Comparison of ENCODE assay signal across 1 cellular context in the genomic region with DNA sequence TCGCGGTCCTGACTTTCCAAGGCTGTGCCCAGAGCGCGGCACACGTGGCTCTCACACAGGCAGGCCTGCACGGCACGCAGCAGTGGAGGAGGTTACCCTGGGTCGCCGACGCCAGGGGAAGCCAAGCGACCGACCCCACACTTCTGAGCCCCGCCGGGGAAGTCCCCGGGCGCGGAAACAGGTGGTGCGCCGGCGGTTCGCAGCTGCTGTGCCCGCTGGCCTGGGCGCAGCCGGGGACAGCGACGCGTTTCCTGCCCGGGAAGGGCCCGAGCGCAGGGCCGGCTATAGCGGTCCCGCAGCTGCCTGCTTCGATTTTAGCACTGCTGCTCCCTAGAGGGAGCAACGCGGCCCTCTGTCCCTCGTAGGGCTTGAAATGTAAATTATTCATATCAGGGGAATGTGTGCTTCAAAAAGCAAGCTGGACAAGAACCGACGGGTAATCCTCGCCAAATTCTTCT.
TF ChIP-seq lines count a peak whose summit lies in the region.

No MANE protein-coding gene starts in this region.

TF ChIP-seq in GM12878, 131 proteins besides CTCF, POLR2A, EP300 and RAD21 (continued from another document):
- TF ChIP-seq, protein P1, sequence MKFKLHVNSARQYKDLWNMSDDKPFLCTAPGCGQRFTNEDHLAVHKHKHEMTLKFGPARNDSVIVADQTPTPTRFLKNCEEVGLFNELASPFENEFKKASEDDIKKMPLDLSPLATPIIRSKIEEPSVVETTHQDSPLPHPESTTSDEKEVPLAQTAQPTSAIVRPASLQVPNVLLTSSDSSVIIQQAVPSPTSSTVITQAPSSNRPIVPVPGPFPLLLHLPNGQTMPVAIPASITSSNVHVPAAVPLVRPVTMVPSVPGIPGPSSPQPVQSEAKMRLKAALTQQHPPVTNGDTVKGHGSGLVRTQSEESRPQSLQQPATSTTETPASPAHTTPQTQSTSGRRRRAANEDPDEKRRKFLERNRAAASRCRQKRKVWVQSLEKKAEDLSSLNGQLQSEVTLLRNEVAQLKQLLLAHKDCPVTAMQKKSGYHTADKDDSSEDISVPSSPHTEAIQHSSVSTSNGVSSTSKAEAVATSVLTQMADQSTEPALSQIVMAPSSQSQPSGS (IDR thresholded peaks at IDR 0.05; ENCODE audit: low read length) = 0 out of 2 replicates have a peak, but pooled peaks have one; percentile 29
- TF ChIP-seq GABPA (IDR thresholded peaks at IDR 0.05; ENCODE audit: low read depth) (peak; percentile 35; the same call in 1 of the 2 replicates), ZNF24 (IDR thresholded peaks at IDR 0.05) (peak; percentile 53; the same call in 1 of the 2 replicates), PAX5 (IDR thresholded peaks at IDR 0.05; ENCODE audit: borderline replicate concordance, low read depth, low read length) (peak; percentile 63; the same call in 1 of the 2 replicates), IKZF2 (IDR thresholded peaks at IDR 0.05) (peak; percentile 45 to 63; a peak in 2 of 4 replicates), ETV6 (conservative IDR thresholded peaks at IDR 0.05 in 1 of 2, IDR thresholded peaks at IDR 0.05 in 1 of 2; ENCODE audit: borderline replicate concordance in 1 of 2, low read depth in 1 of 2) (peak in 1 of 2 experiments; percentile 69; a peak in 1 of 4 replicates), GATAD2B (conservative IDR thresholded peaks at IDR 0.05; ENCODE audit: low read depth) (peak; percentile 78), MXI1 (IDR thresholded peaks at IDR 0.05; ENCODE audit: low read depth, low read length) (peak; percentile 53; the same call in 1 of the 2 replicates), BHLHE40 (IDR thresholded peaks at IDR 0.05; ENCODE audit: borderline replicate concordance in 1 of 2, low read depth in 2 of 2, low read length in 1 of 2) (peak; percentile 46 to 92; a peak in 3 of 4 replicates), MEF2B (IDR thresholded peaks at IDR 0.05; ENCODE audit: partially characterized antibody, poor library complexity, severe bottlenecking) (peak; percentile 50), RELA (IDR thresholded peaks at IDR 0.05; ENCODE audit: borderline replicate concordance, partially characterized antibody) (peak; percentile 76), NR2F1 (conservative IDR thresholded peaks at IDR 0.05) (peak; percentile 68), BACH1 (IDR thresholded peaks at IDR 0.05; ENCODE audit: borderline replicate concordance) (peak; percentile 81; the same call in 1 of the 2 replicates), CREM (IDR thresholded peaks at IDR 0.05; ENCODE audit: low read depth) (peak; percentile 63), TCF12 (IDR thresholded peaks at IDR 0.05; ENCODE audit: low read depth, low read length) (peak; percentile 97), EED (IDR thresholded peaks at IDR 0.05; ENCODE audit: low read depth) (peak; percentile 57; the same call in 1 of the 2 replicates), NFIC (IDR thresholded peaks at IDR 0.05; ENCODE audit: low read depth, low read length) (peak; percentile 33; the same call in 1 of the 2 replicates), ZBED1 (IDR thresholded peaks at IDR 0.05; ENCODE audit: borderline replicate concordance) (0 out of 2 replicates have a peak, but pooled peaks have one; percentile 44), FOXM1 (IDR thresholded peaks at IDR 0.05; ENCODE audit: low read depth, low read length) (peak; percentile 72), IKZF1 (conservative IDR thresholded peaks at IDR 0.05) (peak; percentile 68; the same call in 1 of the 2 replicates)
- TF ChIP-seq, protein P2, sequence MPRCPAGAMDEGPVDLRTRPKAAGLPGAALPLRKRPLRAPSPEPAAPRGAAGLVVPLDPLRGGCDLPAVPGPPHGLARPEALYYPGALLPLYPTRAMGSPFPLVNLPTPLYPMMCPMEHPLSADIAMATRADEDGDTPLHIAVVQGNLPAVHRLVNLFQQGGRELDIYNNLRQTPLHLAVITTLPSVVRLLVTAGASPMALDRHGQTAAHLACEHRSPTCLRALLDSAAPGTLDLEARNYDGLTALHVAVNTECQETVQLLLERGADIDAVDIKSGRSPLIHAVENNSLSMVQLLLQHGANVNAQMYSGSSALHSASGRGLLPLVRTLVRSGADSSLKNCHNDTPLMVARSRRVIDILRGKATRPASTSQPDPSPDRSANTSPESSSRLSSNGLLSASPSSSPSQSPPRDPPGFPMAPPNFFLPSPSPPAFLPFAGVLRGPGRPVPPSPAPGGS (IDR thresholded peaks at IDR 0.05; ENCODE audit: borderline replicate concordance, insufficient read depth, low read depth, low read length, poor library complexity, severe bottlenecking) = peak; percentile 48
- TF ChIP-seq, protein P3, sequence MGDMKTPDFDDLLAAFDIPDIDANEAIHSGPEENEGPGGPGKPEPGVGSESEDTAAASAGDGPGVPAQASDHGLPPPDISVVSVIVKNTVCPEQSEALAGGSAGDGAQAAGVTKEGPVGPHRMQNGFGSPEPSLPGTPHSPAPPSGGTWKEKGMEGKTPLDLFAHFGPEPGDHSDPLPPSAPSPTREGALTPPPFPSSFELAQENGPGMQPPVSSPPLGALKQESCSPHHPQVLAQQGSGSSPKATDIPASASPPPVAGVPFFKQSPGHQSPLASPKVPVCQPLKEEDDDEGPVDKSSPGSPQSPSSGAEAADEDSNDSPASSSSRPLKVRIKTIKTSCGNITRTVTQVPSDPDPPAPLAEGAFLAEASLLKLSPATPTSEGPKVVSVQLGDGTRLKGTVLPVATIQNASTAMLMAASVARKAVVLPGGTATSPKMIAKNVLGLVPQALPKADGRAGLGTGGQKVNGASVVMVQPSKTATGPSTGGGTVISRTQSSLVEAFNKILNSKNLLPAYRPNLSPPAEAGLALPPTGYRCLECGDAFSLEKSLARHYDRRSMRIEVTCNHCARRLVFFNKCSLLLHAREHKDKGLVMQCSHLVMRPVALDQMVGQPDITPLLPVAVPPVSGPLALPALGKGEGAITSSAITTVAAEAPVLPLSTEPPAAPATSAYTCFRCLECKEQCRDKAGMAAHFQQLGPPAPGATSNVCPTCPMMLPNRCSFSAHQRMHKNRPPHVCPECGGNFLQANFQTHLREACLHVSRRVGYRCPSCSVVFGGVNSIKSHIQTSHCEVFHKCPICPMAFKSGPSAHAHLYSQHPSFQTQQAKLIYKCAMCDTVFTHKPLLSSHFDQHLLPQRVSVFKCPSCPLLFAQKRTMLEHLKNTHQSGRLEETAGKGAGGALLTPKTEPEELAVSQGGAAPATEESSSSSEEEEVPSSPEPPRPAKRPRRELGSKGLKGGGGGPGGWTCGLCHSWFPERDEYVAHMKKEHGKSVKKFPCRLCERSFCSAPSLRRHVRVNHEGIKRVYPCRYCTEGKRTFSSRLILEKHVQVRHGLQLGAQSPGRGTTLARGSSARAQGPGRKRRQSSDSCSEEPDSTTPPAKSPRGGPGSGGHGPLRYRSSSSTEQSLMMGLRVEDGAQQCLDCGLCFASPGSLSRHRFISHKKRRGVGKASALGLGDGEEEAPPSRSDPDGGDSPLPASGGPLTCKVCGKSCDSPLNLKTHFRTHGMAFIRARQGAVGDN (IDR thresholded peaks at IDR 0.05) = peak; percentile 94
- TF ChIP-seq, protein P4, sequence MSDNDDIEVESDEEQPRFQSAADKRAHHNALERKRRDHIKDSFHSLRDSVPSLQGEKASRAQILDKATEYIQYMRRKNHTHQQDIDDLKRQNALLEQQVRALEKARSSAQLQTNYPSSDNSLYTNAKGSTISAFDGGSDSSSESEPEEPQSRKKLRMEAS (IDR thresholded peaks at IDR 0.05; ENCODE audit: low read depth, low read length) = peak; percentile 56; the same call in 1 of the 2 replicates
- TF ChIP-seq, protein P5, sequence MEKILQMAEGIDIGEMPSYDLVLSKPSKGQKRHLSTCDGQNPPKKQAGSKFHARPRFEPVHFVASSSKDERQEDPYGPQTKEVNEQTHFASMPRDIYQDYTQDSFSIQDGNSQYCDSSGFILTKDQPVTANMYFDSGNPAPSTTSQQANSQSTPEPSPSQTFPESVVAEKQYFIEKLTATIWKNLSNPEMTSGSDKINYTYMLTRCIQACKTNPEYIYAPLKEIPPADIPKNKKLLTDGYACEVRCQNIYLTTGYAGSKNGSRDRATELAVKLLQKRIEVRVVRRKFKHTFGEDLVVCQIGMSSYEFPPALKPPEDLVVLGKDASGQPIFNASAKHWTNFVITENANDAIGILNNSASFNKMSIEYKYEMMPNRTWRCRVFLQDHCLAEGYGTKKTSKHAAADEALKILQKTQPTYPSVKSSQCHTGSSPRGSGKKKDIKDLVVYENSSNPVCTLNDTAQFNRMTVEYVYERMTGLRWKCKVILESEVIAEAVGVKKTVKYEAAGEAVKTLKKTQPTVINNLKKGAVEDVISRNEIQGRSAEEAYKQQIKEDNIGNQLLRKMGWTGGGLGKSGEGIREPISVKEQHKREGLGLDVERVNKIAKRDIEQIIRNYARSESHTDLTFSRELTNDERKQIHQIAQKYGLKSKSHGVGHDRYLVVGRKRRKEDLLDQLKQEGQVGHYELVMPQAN (conservative IDR thresholded peaks at IDR 0.05) = peak; percentile 30; the same call in 1 of the 2 replicates
- TF ChIP-seq, protein P6, sequence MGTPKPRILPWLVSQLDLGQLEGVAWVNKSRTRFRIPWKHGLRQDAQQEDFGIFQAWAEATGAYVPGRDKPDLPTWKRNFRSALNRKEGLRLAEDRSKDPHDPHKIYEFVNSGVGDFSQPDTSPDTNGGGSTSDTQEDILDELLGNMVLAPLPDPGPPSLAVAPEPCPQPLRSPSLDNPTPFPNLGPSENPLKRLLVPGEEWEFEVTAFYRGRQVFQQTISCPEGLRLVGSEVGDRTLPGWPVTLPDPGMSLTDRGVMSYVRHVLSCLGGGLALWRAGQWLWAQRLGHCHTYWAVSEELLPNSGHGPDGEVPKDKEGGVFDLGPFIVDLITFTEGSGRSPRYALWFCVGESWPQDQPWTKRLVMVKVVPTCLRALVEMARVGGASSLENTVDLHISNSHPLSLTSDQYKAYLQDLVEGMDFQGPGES (IDR thresholded peaks at IDR 0.05) = 0 out of 2 replicates have a peak, but pooled peaks have one; percentile 15
